ENCODE assay signal across 22 cellular contexts in the genomic region with DNA sequence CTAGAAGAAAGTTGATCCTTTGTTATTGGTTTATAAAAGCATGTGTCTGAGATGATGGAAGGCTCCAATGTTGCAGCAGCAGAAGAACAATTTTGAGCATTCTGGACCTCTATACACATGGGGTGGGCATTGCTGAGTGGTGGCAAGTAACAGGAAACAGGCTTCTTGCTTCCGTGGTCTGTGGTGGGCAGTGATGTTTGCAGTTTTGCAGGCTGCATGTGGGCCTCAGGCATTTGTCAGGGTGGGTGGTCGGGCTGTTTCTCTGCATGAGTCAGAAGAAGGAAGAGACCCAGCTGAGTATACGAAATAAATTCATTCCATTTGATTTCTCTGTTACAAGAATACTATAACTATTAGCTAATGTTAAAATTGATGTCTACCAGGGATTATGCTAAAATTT.
DNase-seq lines count a peak whose midpoint lies in the region; ATAC-seq, FAIRE-seq and TF ChIP-seq lines count a peak whose summit lies in the region.
"Had no signal": no experiment of that assay in that cellular context is flagged by ENCODE, and none has a peak within 500 bp of the region (broad histone marks: within the 10 kb centered on the region; RNA-seq: fewer than 3 reads in every experiment).

No MANE protein-coding gene starts in this region.

- ATAC-seq in GM18858 (IDR thresholded peaks at IDR 0.05; ENCODE audit: unreplicated experiment), result no peak
- ATAC-seq: stimulated activated naive B cell treated with anti-CD40 and anti-IgM and Interleukin-4, amounts not matched to agents 10 μg/mL and 1 μg/mL and 100 μg/mL, for 72 hours had no signal

- no peak for TF ChIP-seq CTCF in astrocyte (IDR thresholded peaks at IDR 0.05; ENCODE audit: insufficient read depth, low read depth, low read length)

- peaks cover 11% of the 10 kb centered on the region for H3K4me1 Mint-ChIP-seq in astrocyte (ENCODE audit: low read depth, unreplicated experiment)
- H3K4me1 Mint-ChIP-seq: stimulated activated naive B cell treated with anti-CD40 and anti-IgM and Interleukin-4, amounts not matched to agents 10 μg/mL and 1 μg/mL and 100 μg/mL, for 72 hours had no signal

- H3K27ac Mint-ChIP-seq in astrocyte (ENCODE audit: unreplicated experiment), result peak overlapping the region; percentile 82
- H3K27ac Mint-ChIP-seq: stimulated activated naive B cell treated with anti-CD40 and anti-IgM and Interleukin-4, amounts not matched to agents 10 μg/mL and 1 μg/mL and 100 μg/mL, for 72 hours; T-helper 1 cell treated with Interleukin-12 subunit alpha and Interleukin-12 subunit beta and Interleukin-4 antibody, amounts not matched to agents 30 μg/mL and 1 μg/mL, for 36 hours had no signal

- no peaks in the 10 kb centered on the region for H4K20me1 ChIP-seq in astrocyte (ENCODE audit: insufficient read depth, low read length)

- H3K79me2 ChIP-seq in astrocyte (ENCODE audit: insufficient read depth, low read length), result no peaks in the 10 kb centered on the region

- H3K9me3 ChIP-seq in astrocyte (ENCODE audit: insufficient read depth, low read depth, low read length), result no peaks in the 10 kb centered on the region
- H3K9me3 ChIP-seq: Peyer's patch, transverse colon had no signal

- no peaks in the 10 kb centered on the region for H3K27me3 Mint-ChIP-seq in astrocyte (ENCODE audit: low read depth, unreplicated experiment)
- H3K27me3 Mint-ChIP-seq: stimulated activated naive B cell treated with anti-CD40 and anti-IgM and Interleukin-4, amounts not matched to agents 10 μg/mL and 1 μg/mL and 100 μg/mL, for 72 hours had no signal

- no peak overlapping the region for H3K27ac ChIP-seq in astrocyte (ENCODE audit: low read depth, low read length)
- H3K27ac ChIP-seq: epithelial cell of prostate, Peyer's patch, transverse colon had no signal

- H3K4me1 ChIP-seq in astrocyte (ENCODE audit: insufficient read depth, low read length), result no peaks in the 10 kb centered on the region
- H3K4me1 ChIP-seq: Peyer's patch, transverse colon had no signal

- peak overlapping the region; percentile 9 for H3K4me3 Mint-ChIP-seq in astrocyte (ENCODE audit: unreplicated experiment)
- H3K4me3 Mint-ChIP-seq: stimulated activated naive B cell treated with anti-CD40 and anti-IgM and Interleukin-4, amounts not matched to agents 10 μg/mL and 1 μg/mL and 100 μg/mL, for 72 hours; T-helper 1 cell treated with Interleukin-12 subunit alpha and Interleukin-12 subunit beta and Interleukin-4 antibody, amounts not matched to agents 30 μg/mL and 1 μg/mL, for 36 hours had no signal

- H3K36me3 ChIP-seq in astrocyte (ENCODE audit: insufficient read depth, low read length), result no peaks in the 10 kb centered on the region
- H3K36me3 ChIP-seq: Peyer's patch, transverse colon had no signal

- H3K9me3 Mint-ChIP-seq in astrocyte (ENCODE audit: unreplicated experiment), result peaks cover 8% of the 10 kb centered on the region
- H3K9me3 Mint-ChIP-seq: T-helper 1 cell treated with Interleukin-12 subunit alpha and Interleukin-12 subunit beta and Interleukin-4 antibody, amounts not matched to agents 30 μg/mL and 1 μg/mL, for 36 hours had no signal

- DNase-seq in HK-2 (ENCODE audit: unreplicated experiment), result peak; percentile 20
- peak; percentile 47 for DNase-seq in astrocyte (ENCODE audit: low read depth)
- peak; percentile 21 for DNase-seq in iPS-NIHi7 (ENCODE audit: extremely low spot score)
- peak; percentile 10 for DNase-seq in renal cortical epithelial cell (ENCODE audit: low read depth)
- no peak for DNase-seq in frontal cortex (ENCODE audit: low spot score in 2 of 2)
- DNase-seq in NCI-H510A (lab: John Stamatoyannopoulos, UW), result no peak
- DNase-seq in NCI-H2196 treated with DMSO at 0.1 percent for 48 hours (lab: John Stamatoyannopoulos, UW; ENCODE audit: unreplicated experiment), result no peak
- DNase-seq: activated CD4-positive, CD25-positive, alpha-beta regulatory T cell; activated gamma-delta T cell; aorta; C1 segment of cervical spinal cord; DMS 273 treated with DMSO at 0.1 percent for 48 hours; kidney glomerular epithelial cell; NCI-H2081 treated with DMSO at 0.1 percent for 48 hours; NCI-H69; Peyer's patch; stimulated activated CD4-positive, alpha-beta T cell treated with anti-CD3 and anti-CD28 coated beads, Interleukin-12 subunit alpha, Interleukin-12 subunit beta, amount 100 ng/mL, for 4 hours; stimulated activated naive B cell treated with anti-CD40 and anti-IgM and Interleukin-4, amounts not matched to agents 10 μg/mL and 1 μg/mL and 100 μg/mL, for 72 hours; transverse colon had no signal

- no peaks in the 10 kb centered on the region for H3K27me3 ChIP-seq in astrocyte (ENCODE audit: insufficient read depth, low read length)
- H3K27me3 ChIP-seq: Peyer's patch, transverse colon had no signal

- no peak overlapping the region for H3K4me3 ChIP-seq in astrocyte (ENCODE audit: insufficient read depth, low read depth, low read length)
- H3K4me3 ChIP-seq: Peyer's patch, transverse colon had no signal

- no peak overlapping the region for H3K9ac ChIP-seq in astrocyte (ENCODE audit: low read length)

- peak overlapping the region; percentile 32 for H2AFZ ChIP-seq in astrocyte (ENCODE audit: low read depth, low read length)

- H3K4me2 ChIP-seq in astrocyte (ENCODE audit: low read length), result no peak overlapping the region

- FAIRE-seq in astrocyte (lab: Jason Lieb, UNC) (no peak), frontal cortex (lab: Jason Lieb, UNC) (no peak)

- peaks cover 2% of the 10 kb centered on the region for H3K36me3 Mint-ChIP-seq in astrocyte (ENCODE audit: low read depth, unreplicated experiment)
- H3K36me3 Mint-ChIP-seq: stimulated activated naive B cell treated with anti-CD40 and anti-IgM and Interleukin-4, amounts not matched to agents 10 μg/mL and 1 μg/mL and 100 μg/mL, for 72 hours had no signal

Comparison
In these comparisons a context has a peak if more than half of its experiments do, and no peak if none do; other contexts are left out.
1. DNase-seq: peak in HK-2 (single experiment), astrocyte (single experiment), iPS-NIHi7 (single experiment) and renal cortical epithelial cell (single experiment); none in frontal cortex (0 of 2), NCI-H510A (single experiment) and NCI-H2196 treated with DMSO at 0.1 percent for 48 hours (single experiment).